ENCODE assay signal across 2 cellular contexts in the genomic region with DNA sequence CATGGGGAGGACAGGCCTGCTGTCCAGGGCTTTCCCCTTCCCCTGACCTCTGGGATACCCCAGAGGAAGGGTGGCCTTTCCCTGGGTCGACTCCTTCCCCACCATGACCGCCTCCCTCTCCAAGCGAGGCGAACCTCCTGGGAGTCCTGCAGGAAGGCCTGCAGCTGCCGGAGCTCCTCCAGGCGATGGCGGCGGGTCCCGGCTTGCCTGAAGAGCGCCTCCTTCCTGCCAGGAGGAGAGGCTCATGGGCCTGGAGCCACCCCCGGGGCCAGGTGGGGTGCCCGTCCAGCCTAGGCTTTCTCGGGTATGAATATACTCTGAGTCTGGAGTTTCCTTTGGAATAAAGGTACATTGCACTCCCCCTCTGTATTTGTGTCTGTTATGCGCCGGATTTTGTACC.
TF ChIP-seq lines count a peak whose summit lies in the region.

No MANE protein-coding gene starts in this region.

TF ChIP-seq in GM23338, 12 proteins besides CTCF, POLR2A, EP300 and RAD21:
- TF ChIP-seq, protein P1, sequence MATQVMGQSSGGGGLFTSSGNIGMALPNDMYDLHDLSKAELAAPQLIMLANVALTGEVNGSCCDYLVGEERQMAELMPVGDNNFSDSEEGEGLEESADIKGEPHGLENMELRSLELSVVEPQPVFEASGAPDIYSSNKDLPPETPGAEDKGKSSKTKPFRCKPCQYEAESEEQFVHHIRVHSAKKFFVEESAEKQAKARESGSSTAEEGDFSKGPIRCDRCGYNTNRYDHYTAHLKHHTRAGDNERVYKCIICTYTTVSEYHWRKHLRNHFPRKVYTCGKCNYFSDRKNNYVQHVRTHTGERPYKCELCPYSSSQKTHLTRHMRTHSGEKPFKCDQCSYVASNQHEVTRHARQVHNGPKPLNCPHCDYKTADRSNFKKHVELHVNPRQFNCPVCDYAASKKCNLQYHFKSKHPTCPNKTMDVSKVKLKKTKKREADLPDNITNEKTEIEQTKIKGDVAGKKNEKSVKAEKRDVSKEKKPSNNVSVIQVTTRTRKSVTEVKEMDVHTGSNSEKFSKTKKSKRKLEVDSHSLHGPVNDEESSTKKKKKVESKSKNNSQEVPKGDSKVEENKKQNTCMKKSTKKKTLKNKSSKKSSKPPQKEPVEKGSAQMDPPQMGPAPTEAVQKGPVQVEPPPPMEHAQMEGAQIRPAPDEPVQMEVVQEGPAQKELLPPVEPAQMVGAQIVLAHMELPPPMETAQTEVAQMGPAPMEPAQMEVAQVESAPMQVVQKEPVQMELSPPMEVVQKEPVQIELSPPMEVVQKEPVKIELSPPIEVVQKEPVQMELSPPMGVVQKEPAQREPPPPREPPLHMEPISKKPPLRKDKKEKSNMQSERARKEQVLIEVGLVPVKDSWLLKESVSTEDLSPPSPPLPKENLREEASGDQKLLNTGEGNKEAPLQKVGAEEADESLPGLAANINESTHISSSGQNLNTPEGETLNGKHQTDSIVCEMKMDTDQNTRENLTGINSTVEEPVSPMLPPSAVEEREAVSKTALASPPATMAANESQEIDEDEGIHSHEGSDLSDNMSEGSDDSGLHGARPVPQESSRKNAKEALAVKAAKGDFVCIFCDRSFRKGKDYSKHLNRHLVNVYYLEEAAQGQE (IDR thresholded peaks at IDR 0.05; ENCODE audit: unreplicated experiment) = no peak
- TF ChIP-seq, protein P2, sequence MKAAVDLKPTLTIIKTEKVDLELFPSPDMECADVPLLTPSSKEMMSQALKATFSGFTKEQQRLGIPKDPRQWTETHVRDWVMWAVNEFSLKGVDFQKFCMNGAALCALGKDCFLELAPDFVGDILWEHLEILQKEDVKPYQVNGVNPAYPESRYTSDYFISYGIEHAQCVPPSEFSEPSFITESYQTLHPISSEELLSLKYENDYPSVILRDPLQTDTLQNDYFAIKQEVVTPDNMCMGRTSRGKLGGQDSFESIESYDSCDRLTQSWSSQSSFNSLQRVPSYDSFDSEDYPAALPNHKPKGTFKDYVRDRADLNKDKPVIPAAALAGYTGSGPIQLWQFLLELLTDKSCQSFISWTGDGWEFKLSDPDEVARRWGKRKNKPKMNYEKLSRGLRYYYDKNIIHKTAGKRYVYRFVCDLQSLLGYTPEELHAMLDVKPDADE (IDR thresholded peaks at IDR 0.05) = no peak
- TF ChIP-seq, protein P3, sequence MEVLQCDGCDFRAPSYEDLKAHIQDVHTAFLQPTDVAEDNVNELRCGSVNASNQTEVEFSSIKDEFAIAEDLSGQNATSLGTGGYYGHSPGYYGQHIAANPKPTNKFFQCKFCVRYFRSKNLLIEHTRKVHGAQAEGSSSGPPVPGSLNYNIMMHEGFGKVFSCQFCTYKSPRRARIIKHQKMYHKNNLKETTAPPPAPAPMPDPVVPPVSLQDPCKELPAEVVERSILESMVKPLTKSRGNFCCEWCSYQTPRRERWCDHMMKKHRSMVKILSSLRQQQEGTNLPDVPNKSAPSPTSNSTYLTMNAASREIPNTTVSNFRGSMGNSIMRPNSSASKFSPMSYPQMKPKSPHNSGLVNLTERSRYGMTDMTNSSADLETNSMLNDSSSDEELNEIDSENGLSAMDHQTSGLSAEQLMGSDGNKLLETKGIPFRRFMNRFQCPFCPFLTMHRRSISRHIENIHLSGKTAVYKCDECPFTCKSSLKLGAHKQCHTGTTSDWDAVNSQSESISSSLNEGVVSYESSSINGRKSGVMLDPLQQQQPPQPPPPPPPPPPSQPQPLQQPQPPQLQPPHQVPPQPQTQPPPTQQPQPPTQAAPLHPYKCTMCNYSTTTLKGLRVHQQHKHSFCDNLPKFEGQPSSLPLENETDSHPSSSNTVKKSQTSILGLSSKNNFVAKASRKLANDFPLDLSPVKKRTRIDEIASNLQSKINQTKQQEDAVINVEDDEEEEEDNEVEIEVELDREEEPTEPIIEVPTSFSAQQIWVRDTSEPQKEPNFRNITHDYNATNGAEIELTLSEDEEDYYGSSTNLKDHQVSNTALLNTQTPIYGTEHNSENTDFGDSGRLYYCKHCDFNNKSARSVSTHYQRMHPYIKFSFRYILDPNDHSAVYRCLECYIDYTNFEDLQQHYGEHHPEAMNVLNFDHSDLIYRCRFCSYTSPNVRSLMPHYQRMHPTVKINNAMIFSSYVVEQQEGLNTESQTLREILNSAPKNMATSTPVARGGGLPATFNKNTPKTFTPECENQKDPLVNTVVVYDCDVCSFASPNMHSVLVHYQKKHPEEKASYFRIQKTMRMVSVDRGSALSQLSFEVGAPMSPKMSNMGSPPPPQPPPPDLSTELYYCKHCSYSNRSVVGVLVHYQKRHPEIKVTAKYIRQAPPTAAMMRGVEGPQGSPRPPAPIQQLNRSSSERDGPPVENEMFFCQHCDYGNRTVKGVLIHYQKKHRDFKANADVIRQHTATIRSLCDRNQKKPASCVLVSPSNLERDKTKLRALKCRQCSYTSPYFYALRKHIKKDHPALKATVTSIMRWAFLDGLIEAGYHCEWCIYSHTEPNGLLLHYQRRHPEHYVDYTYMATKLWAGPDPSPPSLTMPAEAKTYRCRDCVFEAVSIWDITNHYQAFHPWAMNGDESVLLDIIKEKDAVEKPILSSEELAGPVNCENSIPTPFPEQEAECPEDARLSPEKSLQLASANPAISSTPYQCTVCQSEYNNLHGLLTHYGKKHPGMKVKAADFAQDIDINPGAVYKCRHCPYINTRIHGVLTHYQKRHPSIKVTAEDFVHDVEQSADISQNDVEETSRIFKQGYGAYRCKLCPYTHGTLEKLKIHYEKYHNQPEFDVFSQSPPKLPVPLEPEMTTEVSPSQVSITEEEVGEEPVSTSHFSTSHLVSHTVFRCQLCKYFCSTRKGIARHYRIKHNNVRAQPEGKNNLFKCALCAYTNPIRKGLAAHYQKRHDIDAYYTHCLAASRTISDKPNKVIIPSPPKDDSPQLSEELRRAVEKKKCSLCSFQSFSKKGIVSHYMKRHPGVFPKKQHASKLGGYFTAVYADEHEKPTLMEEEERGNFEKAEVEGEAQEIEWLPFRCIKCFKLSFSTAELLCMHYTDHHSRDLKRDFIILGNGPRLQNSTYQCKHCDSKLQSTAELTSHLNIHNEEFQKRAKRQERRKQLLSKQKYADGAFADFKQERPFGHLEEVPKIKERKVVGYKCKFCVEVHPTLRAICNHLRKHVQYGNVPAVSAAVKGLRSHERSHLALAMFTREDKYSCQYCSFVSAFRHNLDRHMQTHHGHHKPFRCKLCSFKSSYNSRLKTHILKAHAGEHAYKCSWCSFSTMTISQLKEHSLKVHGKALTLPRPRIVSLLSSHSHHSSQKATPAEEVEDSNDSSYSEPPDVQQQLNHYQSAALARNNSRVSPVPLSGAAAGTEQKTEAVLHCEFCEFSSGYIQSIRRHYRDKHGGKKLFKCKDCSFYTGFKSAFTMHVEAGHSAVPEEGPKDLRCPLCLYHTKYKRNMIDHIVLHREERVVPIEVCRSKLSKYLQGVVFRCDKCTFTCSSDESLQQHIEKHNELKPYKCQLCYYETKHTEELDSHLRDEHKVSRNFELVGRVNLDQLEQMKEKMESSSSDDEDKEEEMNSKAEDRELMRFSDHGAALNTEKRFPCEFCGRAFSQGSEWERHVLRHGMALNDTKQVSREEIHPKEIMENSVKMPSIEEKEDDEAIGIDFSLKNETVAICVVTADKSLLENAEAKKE (CRISPR knock-in tag; IDR thresholded peaks at IDR 0.05) = no peak
- TF ChIP-seq STAT1 (IDR thresholded peaks at IDR 0.05; ENCODE audit: unreplicated experiment) = no peak
TF ChIP-seq in GM23338: peak in this region for 0.

TF ChIP-seq in K562, 482 proteins besides CTCF, POLR2A, EP300 and RAD21:
- TF ChIP-seq, protein P4, sequence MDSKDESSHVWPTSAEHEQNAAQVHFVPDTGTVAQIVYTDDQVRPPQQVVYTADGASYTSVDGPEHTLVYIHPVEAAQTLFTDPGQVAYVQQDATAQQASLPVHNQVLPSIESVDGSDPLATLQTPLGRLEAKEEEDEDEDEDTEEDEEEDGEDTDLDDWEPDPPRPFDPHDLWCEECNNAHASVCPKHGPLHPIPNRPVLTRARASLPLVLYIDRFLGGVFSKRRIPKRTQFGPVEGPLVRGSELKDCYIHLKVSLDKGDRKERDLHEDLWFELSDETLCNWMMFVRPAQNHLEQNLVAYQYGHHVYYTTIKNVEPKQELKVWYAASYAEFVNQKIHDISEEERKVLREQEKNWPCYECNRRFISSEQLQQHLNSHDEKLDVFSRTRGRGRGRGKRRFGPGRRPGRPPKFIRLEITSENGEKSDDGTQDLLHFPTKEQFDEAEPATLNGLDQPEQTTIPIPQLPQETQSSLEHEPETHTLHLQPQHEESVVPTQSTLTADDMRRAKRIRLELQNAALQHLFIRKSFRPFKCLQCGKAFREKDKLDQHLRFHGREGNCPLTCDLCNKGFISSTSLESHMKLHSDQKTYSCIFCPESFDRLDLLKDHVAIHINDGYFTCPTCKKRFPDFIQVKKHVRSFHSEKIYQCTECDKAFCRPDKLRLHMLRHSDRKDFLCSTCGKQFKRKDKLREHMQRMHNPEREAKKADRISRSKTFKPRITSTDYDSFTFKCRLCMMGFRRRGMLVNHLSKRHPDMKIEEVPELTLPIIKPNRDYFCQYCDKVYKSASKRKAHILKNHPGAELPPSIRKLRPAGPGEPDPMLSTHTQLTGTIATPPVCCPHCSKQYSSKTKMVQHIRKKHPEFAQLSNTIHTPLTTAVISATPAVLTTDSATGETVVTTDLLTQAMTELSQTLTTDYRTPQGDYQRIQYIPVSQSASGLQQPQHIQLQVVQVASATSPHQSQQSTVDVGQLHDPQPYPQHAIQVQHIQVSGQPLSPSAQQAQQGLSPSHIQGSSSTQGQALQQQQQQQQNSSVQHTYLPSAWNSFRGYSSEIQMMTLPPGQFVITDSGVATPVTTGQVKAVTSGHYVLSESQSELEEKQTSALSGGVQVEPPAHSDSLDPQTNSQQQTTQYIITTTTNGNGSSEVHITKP (IDR thresholded peaks at IDR 0.05; ENCODE audit: partially characterized antibody) = no peak
- TF ChIP-seq SRF (CRISPR knock-in tag; IDR thresholded peaks at IDR 0.05) = no peak
- no peak for TF ChIP-seq RBM17 (IDR thresholded peaks at IDR 0.05; ENCODE audit: borderline replicate concordance, low read depth, low read length)
- TF ChIP-seq SAP30 (IDR thresholded peaks at IDR 0.05; ENCODE audit: borderline replicate concordance, insufficient read depth, low read depth, low read length, poor library complexity, severe bottlenecking) = no peak
- TF ChIP-seq, protein P5, sequence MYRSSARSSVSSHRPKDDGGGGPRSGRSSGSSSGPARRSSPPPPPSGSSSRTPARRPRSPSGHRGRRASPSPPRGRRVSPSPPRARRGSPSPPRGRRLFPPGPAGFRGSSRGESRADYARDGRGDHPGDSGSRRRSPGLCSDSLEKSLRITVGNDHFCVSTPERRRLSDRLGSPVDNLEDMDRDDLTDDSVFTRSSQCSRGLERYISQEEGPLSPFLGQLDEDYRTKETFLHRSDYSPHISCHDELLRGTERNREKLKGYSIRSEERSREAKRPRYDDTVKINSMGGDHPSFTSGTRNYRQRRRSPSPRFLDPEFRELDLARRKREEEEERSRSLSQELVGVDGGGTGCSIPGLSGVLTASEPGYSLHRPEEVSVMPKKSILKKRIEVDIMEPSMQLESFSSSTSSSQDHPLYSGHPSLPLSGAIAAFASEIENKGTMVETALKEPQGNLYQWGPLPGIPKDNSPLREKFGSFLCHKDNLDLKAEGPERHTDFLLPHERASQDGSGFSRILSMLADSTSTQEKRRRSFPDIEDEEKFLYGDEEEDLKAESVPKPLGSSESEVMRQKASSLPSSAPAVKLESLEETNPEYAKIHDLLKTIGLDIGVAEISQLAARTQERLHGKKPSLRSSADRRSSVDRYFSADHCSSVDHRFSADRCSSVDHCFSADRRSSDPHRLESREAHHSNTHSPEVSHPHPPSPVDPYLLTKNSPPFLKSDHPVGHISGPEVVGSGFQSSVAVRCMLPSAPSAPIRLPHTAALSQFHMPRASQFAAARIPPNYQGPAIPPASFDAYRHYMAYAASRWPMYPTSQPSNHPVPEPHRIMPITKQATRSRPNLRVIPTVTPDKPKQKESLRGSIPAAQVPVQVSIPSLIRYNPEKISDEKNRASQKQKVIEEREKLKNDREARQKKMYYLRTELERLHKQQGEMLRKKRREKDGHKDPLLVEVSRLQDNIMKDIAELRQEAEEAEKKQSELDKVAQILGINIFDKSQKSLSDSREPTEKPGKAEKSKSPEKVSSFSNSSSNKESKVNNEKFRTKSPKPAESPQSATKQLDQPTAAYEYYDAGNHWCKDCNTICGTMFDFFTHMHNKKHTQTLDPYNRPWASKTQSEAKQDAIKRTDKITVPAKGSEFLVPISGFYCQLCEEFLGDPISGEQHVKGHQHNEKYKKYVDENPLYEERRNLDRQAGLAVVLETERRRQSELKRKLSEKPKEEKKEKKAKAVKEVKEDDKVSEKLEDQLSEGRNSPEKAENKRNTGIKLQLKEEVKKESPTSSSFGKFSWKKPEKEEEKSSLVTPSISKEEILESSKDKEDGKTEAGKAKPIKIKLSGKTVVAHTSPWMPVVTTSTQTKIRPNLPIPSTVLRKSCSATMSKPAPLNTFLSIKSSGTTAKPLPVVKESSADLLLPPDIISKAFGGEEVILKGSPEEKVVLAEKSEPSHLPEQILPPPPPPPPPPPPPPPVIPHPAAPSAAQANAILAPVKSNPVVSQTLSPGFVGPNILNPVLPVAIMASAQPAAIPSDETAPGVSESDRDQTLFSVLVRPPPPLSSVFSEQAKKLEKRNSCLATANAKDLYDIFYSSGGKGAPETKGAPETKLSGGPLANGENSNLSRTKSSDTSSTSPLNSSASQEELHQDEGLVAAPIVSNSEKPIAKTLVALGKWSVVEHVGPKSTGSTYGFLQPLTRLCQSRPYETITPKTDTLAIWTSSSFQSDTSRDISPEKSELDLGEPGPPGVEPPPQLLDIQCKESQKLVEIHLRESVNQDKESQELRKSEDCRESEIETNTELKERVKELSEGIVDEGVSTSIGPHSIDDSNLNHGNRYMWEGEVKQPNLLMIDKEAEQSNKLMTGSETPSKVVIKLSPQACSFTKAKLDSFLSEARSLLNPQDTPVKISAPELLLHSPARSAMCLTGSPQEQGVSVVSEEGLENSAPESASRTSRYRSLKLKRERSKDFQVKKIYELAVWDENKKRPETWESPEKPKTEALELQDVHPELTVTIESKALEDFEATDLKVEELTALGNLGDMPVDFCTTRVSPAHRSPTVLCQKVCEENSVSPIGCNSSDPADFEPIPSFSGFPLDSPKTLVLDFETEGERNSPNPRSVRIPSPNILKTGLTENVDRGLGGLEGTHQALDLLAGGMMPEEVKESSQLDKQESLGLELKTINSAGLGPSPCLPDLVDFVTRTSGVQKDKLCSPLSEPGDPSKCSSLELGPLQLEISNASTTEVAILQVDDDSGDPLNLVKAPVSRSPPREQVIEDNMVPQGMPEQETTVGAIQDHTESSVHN (IDR thresholded peaks at IDR 0.05; ENCODE audit: borderline replicate concordance in 1 of 2, low read depth in 1 of 2) = no peak
- TF ChIP-seq MAFK (IDR thresholded peaks at IDR 0.05; ENCODE audit: low read length) = no peak
- TF ChIP-seq ZNF41 (CRISPR knock-in tag; conservative IDR thresholded peaks at IDR 0.05) = no peak
- TF ChIP-seq KDM2B (CRISPR knock-in tag; IDR thresholded peaks at IDR 0.05) = no peak
- TF ChIP-seq ELF2 (CRISPR knock-in tag; IDR thresholded peaks at IDR 0.05) = no peak
- TF ChIP-seq ZC3H8 (IDR thresholded peaks at IDR 0.05) = no peak
